Comparison of ENCODE assay signal across 14 cellular contexts in genomic region chr11:28673687-28674431, GRCh38.
DNase-seq lines count a peak whose midpoint lies in the region; ATAC-seq and TF ChIP-seq lines count a peak whose summit lies in the region.
"Had no signal": no experiment of that assay in that cellular context is flagged by ENCODE, and none has a peak within 500 bp of the region (broad histone marks: within the 10 kb centered on the region; RNA-seq: fewer than 3 reads in every experiment).

No MANE protein-coding gene starts in this region.

- peak; percentile 6 for DNase-seq in GM23338 (ENCODE audit: low spot score)
- peak; percentile 64 for DNase-seq in RWPE1 (ENCODE audit: low spot score)
- DNase-seq in fibroblast of peridontal ligament (ENCODE audit: extremely low read depth): peak; percentile 70
- no peak for DNase-seq in spleen
- no peak for DNase-seq in activated CD4-positive, alpha-beta T cell treated with anti-CD3 and anti-CD28 coated beads, Interleukin-2, amount 10 ng/mL, durations not matched to agents 24 days and 14 days
- no peak for DNase-seq in GM13976 (ENCODE audit: low spot score)
- DNase-seq in NCI-H1417 treated with DMSO at 0.1 percent for 48 hours (lab: John Stamatoyannopoulos, UW): no peak
- DNase-seq in sigmoid colon: no peak
- DNase-seq: activated CD4-positive, alpha-beta T cell treated with anti-CD3 and anti-CD28 coated beads, Interleukin-2, amount 50 U/mL, for 4 hours; DMS 273 treated with DMSO at 0.1 percent for 48 hours; transverse colon had no signal

- no peak overlapping the region for H3K4me2 ChIP-seq in GM23338

- H2AFZ ChIP-seq in GM23338: peak overlapping the region; percentile 94

- H3K36me3 Mint-ChIP-seq in GM23338 (ENCODE audit: low read depth): no peaks in the 10 kb centered on the region
- no peaks in the 10 kb centered on the region for H3K36me3 Mint-ChIP-seq in activated CD4-positive, alpha-beta T cell treated with anti-CD3 and anti-CD28 coated beads, Interleukin-2, amount 10 ng/mL, durations not matched to agents 24 days and 14 days (ENCODE audit: low read depth)

- peak overlapping the region; percentile 69; the same call in 1 of the 2 replicates for H3K27ac Mint-ChIP-seq in GM23338
- H3K27ac Mint-ChIP-seq in activated CD4-positive, alpha-beta T cell treated with anti-CD3 and anti-CD28 coated beads, Interleukin-2, amount 10 ng/mL, durations not matched to agents 24 days and 14 days: no peak overlapping the region
- H3K27ac Mint-ChIP-seq: activated T-helper 17 cell treated with anti-CD3 and anti-CD28 coated beads, Interleukin-2, amount 50 U/mL, for 72 hours; T-helper 2 cell treated with Interferon-gamma antibody and Interleukin-4, amounts not matched to agents 5 μg/mL and 100 μg/mL, for 36 hours had no signal

- H3K9me3 ChIP-seq in spleen: no peaks in the 10 kb centered on the region
- no peaks in the 10 kb centered on the region for H3K9me3 ChIP-seq in sigmoid colon
- H3K9me3 ChIP-seq: transverse colon had no signal

- no peaks in the 10 kb centered on the region for H3K79me2 ChIP-seq in GM23338 (replicated peaks; ENCODE audit: insufficient read depth)

- no peaks in the 10 kb centered on the region for H3F3A ChIP-seq in GM23338 (replicated peaks; ENCODE audit: low read depth)

- H3K9me2 ChIP-seq in GM23338 (ENCODE audit: insufficient read depth): no peaks in the 10 kb centered on the region

- peaks cover 9% of the 10 kb centered on the region; the same call in 2 of the 3 replicates for H3K4me1 Mint-ChIP-seq in GM23338
- H3K4me1 Mint-ChIP-seq in activated CD4-positive, alpha-beta T cell treated with anti-CD3 and anti-CD28 coated beads, Interleukin-2, amount 10 ng/mL, durations not matched to agents 24 days and 14 days: no peaks in the 10 kb centered on the region
- H3K4me1 Mint-ChIP-seq: activated T-helper 17 cell treated with anti-CD3 and anti-CD28 coated beads, Interleukin-2, amount 50 U/mL, for 72 hours; central memory CD8-positive, alpha-beta T cell had no signal

- 63 to 79% (median 75%) methylated on average over 11 of the region's 11 CpGs for WGBS in spleen, 5 donors
- WGBS in sigmoid colon, 2 donors: 72 to 79% methylated on average over 11 of the region's 11 CpGs

- no peak overlapping the region for H3K4me3 Mint-ChIP-seq in GM23338
- no peak overlapping the region for H3K4me3 Mint-ChIP-seq in activated CD4-positive, alpha-beta T cell treated with anti-CD3 and anti-CD28 coated beads, Interleukin-2, amount 10 ng/mL, durations not matched to agents 24 days and 14 days
- H3K4me3 Mint-ChIP-seq: activated T-helper 17 cell treated with anti-CD3 and anti-CD28 coated beads, Interleukin-2, amount 50 U/mL, for 72 hours; central memory CD8-positive, alpha-beta T cell; T-helper 2 cell treated with Interferon-gamma antibody and Interleukin-4, amounts not matched to agents 5 μg/mL and 100 μg/mL, for 36 hours had no signal

- H3K27ac ChIP-seq in GM23338 (ENCODE audit: low read depth): no peak overlapping the region
- H3K27ac ChIP-seq in RWPE1: no peak overlapping the region
- H3K27ac ChIP-seq in spleen: peak overlapping the region in 7 of 8 donors; percentile 19 to 60 (median 45)
- no peak overlapping the region for H3K27ac ChIP-seq in sigmoid colon
- H3K27ac ChIP-seq: transverse colon had no signal

- TF ChIP-seq EP300 in sigmoid colon (IDR thresholded peaks at IDR 0.05): no peak

- CTCF ChIA-PET in RWPE1 (lab: Yijun Ruan, JAX): interaction anchor here (0.6 to 0.9 kb wide), 2 partner anchors 18 to 975 kb away, joined by 4 read pairs; no protein-coding TSS in a partner anchor

- no peaks in the 10 kb centered on the region for H4K20me1 ChIP-seq in GM23338 (replicated peaks; ENCODE audit: insufficient read depth)

- peak; percentile 37; the same call in 2 of the 3 replicates for ATAC-seq in GM23338
- ATAC-seq: activated T-helper 17 cell treated with anti-CD3 and anti-CD28 coated beads, Interleukin-2, amount 50 U/mL, for 72 hours had no signal

- H3K36me3 ChIP-seq in GM23338 (ENCODE audit: insufficient read depth) (no peaks in the 10 kb centered on the region), spleen (no peaks in the 10 kb centered on the region), sigmoid colon (no peaks in the 10 kb centered on the region)
- H3K36me3 ChIP-seq: transverse colon had no signal

- TF ChIP-seq CTCF in GM23338 (conservative IDR thresholded peaks at IDR 0.05; ENCODE audit: low read depth in 2 of 2) (no peak), RWPE1 (conservative IDR thresholded peaks at IDR 0.05; ENCODE audit: low read depth) (no peak), spleen (IDR thresholded peaks at IDR 0.05 in 8 of 11, conservative IDR thresholded peaks at IDR 0.05 in 3 of 11) (no peak), GM13976 (IDR thresholded peaks at IDR 0.05; ENCODE audit: borderline replicate concordance, control extremely low read depth, extremely low read depth, insufficient read depth, missing control alignments) (no peak), sigmoid colon (IDR thresholded peaks at IDR 0.05) (no peak)

- POLR2A ChIA-PET in RWPE1 (lab: Yijun Ruan, JAX; ENCODE audit: low non-redundant PET): no interaction called here

- intact Hi-C loops in spleen (cut with DNase I; ENCODE audit: low total_unique reads): no loop called here
- intact Hi-C loops in activated CD4-positive, alpha-beta T cell treated with anti-CD3 and anti-CD28 coated beads, Interleukin-2, amount 10 ng/mL, durations not matched to agents 24 days and 14 days (cut with micrococcal nuclease): no loop called here
- intact Hi-C loops in sigmoid colon (cut with DNase I): no loop called here

- H3K27me3 Mint-ChIP-seq in GM23338 (ENCODE audit: insufficient read depth, low read depth, poor library complexity): no peaks in the 10 kb centered on the region
- no peaks in the 10 kb centered on the region for H3K27me3 Mint-ChIP-seq in activated CD4-positive, alpha-beta T cell treated with anti-CD3 and anti-CD28 coated beads, Interleukin-2, amount 10 ng/mL, durations not matched to agents 24 days and 14 days
- H3K27me3 Mint-ChIP-seq: activated T-helper 17 cell treated with anti-CD3 and anti-CD28 coated beads, Interleukin-2, amount 50 U/mL, for 72 hours; central memory CD8-positive, alpha-beta T cell had no signal

- H3K4me3 ChIP-seq in GM23338 (no peak overlapping the region), spleen (no peak overlapping the region), sigmoid colon (no peak overlapping the region)
- H3K4me3 ChIP-seq: transverse colon had no signal

- TF ChIP-seq POLR2A in spleen (IDR thresholded peaks at IDR 0.05) (no peak), sigmoid colon (IDR thresholded peaks at IDR 0.05) (no peak)

- H3K4me1 ChIP-seq in GM23338 (ENCODE audit: insufficient read depth) (no peaks in the 10 kb centered on the region; the same call in 1 of the 2 replicates), spleen (peaks cover 0 to 7% (median 0%) of the 10 kb centered on the region in 6 donors), sigmoid colon (no peaks in the 10 kb centered on the region)
- H3K4me1 ChIP-seq: transverse colon had no signal

- in situ Hi-C loops in GM13976 (cut with MboI; ENCODE audit: low sequenced_read_pairs, unreplicated experiment): no loop called here

- no peaks in the 10 kb centered on the region for H3K9me3 Mint-ChIP-seq in GM23338
- H3K9me3 Mint-ChIP-seq in activated CD4-positive, alpha-beta T cell treated with anti-CD3 and anti-CD28 coated beads, Interleukin-2, amount 10 ng/mL, durations not matched to agents 24 days and 14 days: no peaks in the 10 kb centered on the region
- H3K9me3 Mint-ChIP-seq: activated T-helper 17 cell treated with anti-CD3 and anti-CD28 coated beads, Interleukin-2, amount 50 U/mL, for 72 hours; central memory CD8-positive, alpha-beta T cell had no signal

- H3K27me3 ChIP-seq in GM23338 (ENCODE audit: insufficient read depth) (no peaks in the 10 kb centered on the region), spleen (replicated peaks in 1 of 7) (no peaks in the 10 kb centered on the region), sigmoid colon (no peaks in the 10 kb centered on the region)
- H3K27me3 ChIP-seq: transverse colon had no signal

TF ChIP-seq in GM23338, 12 proteins besides CTCF, POLR2A, EP300 and RAD21:
- TF ChIP-seq NANOG (IDR thresholded peaks at IDR 0.05; ENCODE audit: borderline replicate concordance): no peak
TF ChIP-seq in GM23338: peak in this region for 0.

Comparison
In these comparisons a context has a peak if more than half of its experiments do, and no peak if none do; other contexts are left out.
1. DNase-seq: peak in GM23338 (single experiment), RWPE1 (single experiment) and fibroblast of peridontal ligament (single experiment); none in spleen (single experiment), activated CD4-positive, alpha-beta T cell treated with anti-CD3 and anti-CD28 coated beads, Interleukin-2, amount 10 ng/mL, durations not matched to agents 24 days and 14 days (single experiment), GM13976 (single experiment), NCI-H1417 treated with DMSO at 0.1 percent for 48 hours (single experiment) and sigmoid colon (single experiment).
2. H3K27ac ChIP-seq: peak in spleen (7 of 8); none in GM23338 (single experiment), RWPE1 (single experiment) and sigmoid colon (0 of 4).